ENCODE assay signal across 2 cellular contexts in the genomic region with DNA sequence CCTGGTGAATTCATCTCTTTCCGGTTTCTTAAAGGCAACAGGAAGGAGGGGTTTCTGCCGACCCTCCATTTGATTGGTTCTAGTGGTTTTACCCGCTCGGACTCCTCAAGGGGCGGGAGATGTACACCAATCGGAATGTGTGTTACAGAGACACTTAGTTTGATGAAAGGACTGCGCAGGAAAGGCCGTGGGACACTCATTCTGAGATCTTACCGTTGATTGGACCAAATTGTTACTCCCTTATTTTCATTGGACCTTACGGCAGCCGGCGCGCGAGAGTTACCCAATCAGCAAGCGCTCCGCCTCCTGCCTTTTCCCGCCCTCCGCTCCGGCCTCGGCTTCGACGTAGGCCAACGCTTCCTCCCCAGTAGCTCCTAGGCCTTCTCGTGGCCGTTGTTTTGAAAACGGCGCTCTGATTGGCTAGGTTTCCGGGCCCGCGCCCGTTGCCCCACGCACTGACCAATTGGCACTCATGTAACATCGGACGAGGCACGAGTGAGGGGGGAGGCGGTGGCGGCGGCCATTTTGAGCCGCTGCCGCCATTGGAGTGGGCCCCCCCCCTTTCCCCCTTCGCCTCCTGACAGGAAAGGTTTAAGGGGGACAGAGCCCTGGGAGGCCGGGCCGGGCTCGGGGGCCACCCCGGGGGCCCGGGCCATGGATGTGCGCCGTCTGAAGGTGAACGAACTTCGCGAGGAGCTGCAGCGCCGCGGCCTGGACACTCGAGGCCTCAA.
TF ChIP-seq lines count a peak whose summit lies in the region.

A gene (plus strand): TSS at position 523 of the 731 bp plus-strand sequence. CDS start 132 bp downstream, at position 655.

TF ChIP-seq in IMR-90, 13 proteins besides CTCF, POLR2A, EP300 and RAD21:
- TF ChIP-seq FOS (IDR thresholded peaks at IDR 0.05; ENCODE audit: low read depth, low read length) (peak; percentile 65; the same call in 1 of the 2 replicates), MAFK (IDR thresholded peaks at IDR 0.05; ENCODE audit: low read depth, low read length) (no peak), MAZ (IDR thresholded peaks at IDR 0.05; ENCODE audit: borderline replicate concordance, low read depth, low read length) (peak; percentile 97), CEBPB (IDR thresholded peaks at IDR 0.05; ENCODE audit: low read depth, low read length) (peak; percentile 78), BHLHE40 (IDR thresholded peaks at IDR 0.05; ENCODE audit: low read depth, low read length) (peak; percentile 82)
- TF ChIP-seq, protein P1, sequence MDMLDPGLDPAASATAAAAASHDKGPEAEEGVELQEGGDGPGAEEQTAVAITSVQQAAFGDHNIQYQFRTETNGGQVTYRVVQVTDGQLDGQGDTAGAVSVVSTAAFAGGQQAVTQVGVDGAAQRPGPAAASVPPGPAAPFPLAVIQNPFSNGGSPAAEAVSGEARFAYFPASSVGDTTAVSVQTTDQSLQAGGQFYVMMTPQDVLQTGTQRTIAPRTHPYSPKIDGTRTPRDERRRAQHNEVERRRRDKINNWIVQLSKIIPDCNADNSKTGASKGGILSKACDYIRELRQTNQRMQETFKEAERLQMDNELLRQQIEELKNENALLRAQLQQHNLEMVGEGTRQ (IDR thresholded peaks at IDR 0.05; ENCODE audit: low read depth, low read length), result peak; percentile 16; the same call in 1 of the 2 replicates
- TF ChIP-seq, protein P2, sequence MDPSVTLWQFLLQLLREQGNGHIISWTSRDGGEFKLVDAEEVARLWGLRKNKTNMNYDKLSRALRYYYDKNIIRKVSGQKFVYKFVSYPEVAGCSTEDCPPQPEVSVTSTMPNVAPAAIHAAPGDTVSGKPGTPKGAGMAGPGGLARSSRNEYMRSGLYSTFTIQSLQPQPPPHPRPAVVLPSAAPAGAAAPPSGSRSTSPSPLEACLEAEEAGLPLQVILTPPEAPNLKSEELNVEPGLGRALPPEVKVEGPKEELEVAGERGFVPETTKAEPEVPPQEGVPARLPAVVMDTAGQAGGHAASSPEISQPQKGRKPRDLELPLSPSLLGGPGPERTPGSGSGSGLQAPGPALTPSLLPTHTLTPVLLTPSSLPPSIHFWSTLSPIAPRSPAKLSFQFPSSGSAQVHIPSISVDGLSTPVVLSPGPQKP (IDR thresholded peaks at IDR 0.05; ENCODE audit: borderline replicate concordance, low read depth, low read length), result no peak

TF ChIP-seq in endothelial cell of umbilical vein, 7 proteins besides CTCF, POLR2A, EP300 and RAD21:
- TF ChIP-seq FOS (IDR thresholded peaks at IDR 0.05; ENCODE audit: borderline replicate concordance, insufficient read depth, low read length), result no peak
- TF ChIP-seq, protein P3, sequence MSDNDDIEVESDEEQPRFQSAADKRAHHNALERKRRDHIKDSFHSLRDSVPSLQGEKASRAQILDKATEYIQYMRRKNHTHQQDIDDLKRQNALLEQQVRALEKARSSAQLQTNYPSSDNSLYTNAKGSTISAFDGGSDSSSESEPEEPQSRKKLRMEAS (IDR thresholded peaks at IDR 0.05; ENCODE audit: insufficient read depth, insufficient read length), result no peak
- peak; percentile 13 for TF ChIP-seq POLR2AphosphoS5 (IDR thresholded peaks at IDR 0.05; ENCODE audit: insufficient read depth, low read depth, low read length)
- TF ChIP-seq GATA2 (IDR thresholded peaks at IDR 0.05; ENCODE audit: insufficient read depth, insufficient read length, low read depth, low read length), result no peak
- no peak for TF ChIP-seq EZH2 (IDR thresholded peaks at IDR 0.05; ENCODE audit: borderline replicate concordance, low read depth, low read length, severe bottlenecking)
- TF ChIP-seq MYC (IDR thresholded peaks at IDR 0.05; ENCODE audit: low read depth, low read length), result peak; percentile 75
- TF ChIP-seq JUN (IDR thresholded peaks at IDR 0.05; ENCODE audit: borderline replicate concordance, insufficient read depth, insufficient read length, low read depth), result peak; percentile 22
